ENCODE assay signal across 15 cellular contexts in the genomic region with DNA sequence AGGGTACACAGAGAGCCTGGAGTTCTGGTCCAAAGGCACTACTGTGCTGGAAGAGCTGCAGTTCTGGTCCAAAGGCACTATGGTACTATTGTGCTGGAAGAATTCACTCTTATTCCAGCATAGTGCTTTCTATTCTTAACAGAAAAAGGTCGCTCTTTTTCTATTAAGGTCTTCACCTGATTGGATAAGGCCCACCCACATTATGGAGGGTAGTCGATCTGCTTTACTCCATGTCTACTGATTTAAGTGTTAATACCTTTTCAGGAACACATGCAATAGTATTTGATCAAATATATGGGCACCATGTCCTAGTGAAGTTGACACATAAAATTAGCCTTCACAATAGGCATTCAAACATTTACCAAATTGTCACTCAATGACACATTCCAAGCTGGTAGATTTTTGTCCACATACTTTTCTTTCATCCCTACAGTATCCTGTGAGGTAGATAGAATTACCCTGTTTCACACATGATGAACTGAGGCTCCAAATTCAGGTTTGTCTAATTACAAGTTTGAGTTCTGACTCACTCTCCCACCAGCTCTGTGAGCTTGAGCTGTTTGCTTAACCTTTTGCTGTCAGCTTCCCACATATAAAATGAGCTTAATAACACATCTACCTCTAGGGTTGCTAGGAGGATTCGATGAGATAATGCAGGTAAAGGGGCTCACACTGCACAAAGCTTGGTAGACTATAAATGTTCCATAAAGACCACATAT.
"Had no signal": no experiment of that assay in that cellular context is flagged by ENCODE, and none has a peak within 500 bp of the region (broad histone marks: within the 10 kb centered on the region; RNA-seq: fewer than 3 reads in every experiment).

No MANE protein-coding gene starts in this region.

- H3K36me3 ChIP-seq: adrenal gland, ovary, spleen had no signal

- DNase-seq: activated B cell treated with CpG ODN at 0.5 μM for 24 hours; activated CD4-positive, alpha-beta memory T cell treated with anti-CD3 and anti-CD28 coated beads for 36 hours; activated CD4-positive, alpha-beta T cell treated with anti-CD3 and anti-CD28 coated beads for 4 hours; activated gamma-delta T cell treated with Interleukin-2 at 50 U/mL for 16 hours; activated T-cell treated with anti-CD3 and anti-CD28 coated beads for 4 hours; adrenal gland; effector CD4-positive, alpha-beta T cell; kidney; naive thymus-derived CD8-positive, alpha-beta T cell; ovary; retina; spleen; stimulated activated CD4-positive, alpha-beta T cell treated with anti-CD3 and anti-CD28 coated beads, Interleukin-4, amount 100 ng/mL, for 4 hours; stimulated activated naive B cell treated with anti-CD40 and anti-IgM and Interleukin-4, amounts not matched to agents 10 μg/mL and 1 μg/mL and 100 μg/mL, for 72 hours had no signal

- H3K27me3 ChIP-seq: adrenal gland, ovary had no signal

- H3K4me3 ChIP-seq: adrenal gland, ovary, spleen had no signal

- ATAC-seq: activated naive CD4-positive, alpha-beta T cell treated with anti-CD3 and anti-CD28 coated beads, Interleukin-2, amount 50 U/mL, for 72 hours; naive thymus-derived CD8-positive, alpha-beta T cell; stimulated activated naive B cell treated with anti-CD40 and anti-IgM and Interleukin-4, amounts not matched to agents 10 μg/mL and 1 μg/mL and 100 μg/mL, for 72 hours had no signal

- H3K9me3 ChIP-seq: adrenal gland, ovary, spleen had no signal

- H3K4me1 ChIP-seq: adrenal gland, spleen had no signal

- H3K27ac ChIP-seq: adrenal gland, ovary, spleen had no signal
